ENCODE assay signal across 30 cellular contexts in genomic region chr21:27759820-27760219, GRCh38.
DNase-seq lines count a peak whose midpoint lies in the region; ATAC-seq and TF ChIP-seq lines count a peak whose summit lies in the region.
"Had no signal": no experiment of that assay in that cellular context is flagged by ENCODE, and none has a peak within 500 bp of the region (broad histone marks: within the 10 kb centered on the region; RNA-seq: fewer than 3 reads in every experiment).

No MANE protein-coding gene starts in this region.

- H3K4me3 Mint-ChIP-seq in MCF 10A (ENCODE audit: unreplicated experiment), result no peak overlapping the region
- H3K4me3 Mint-ChIP-seq: activated B cell treated with CpG ODN at 0.5 μM for 24 hours; activated naive CD8-positive, alpha-beta T cell treated with anti-CD3 and anti-CD28 coated beads, Interleukin-2, amount 50 U/mL, for 24 hours; HFFc6; immature natural killer cell; neural crest cell; type B pancreatic cell had no signal

- CTCF ChIA-PET in MCF 10A (lab: Yijun Ruan, JAX), result interaction anchor here (0.6 to 2.4 kb wide), 10 partner anchors 34 to 986 kb away, joined by 3 to 11 read pairs (median 4); no protein-coding TSS in a partner anchor

- H3K27me3 ChIP-seq in breast epithelium (no peaks in the 10 kb centered on the region), foreskin keratinocyte (no peaks in the 10 kb centered on the region)
- H3K27me3 ChIP-seq: body of pancreas, heart right ventricle, Peyer's patch, sigmoid colon, SJSA1 had no signal

- no peak for TF ChIP-seq POLR2A in breast epithelium (IDR thresholded peaks at IDR 0.05)

- H3K9me3 Mint-ChIP-seq in MCF 10A (ENCODE audit: unreplicated experiment), result peaks cover 7% of the 10 kb centered on the region
- H3K9me3 Mint-ChIP-seq: HFFc6, neural crest cell, type B pancreatic cell had no signal

- H3K4me1 ChIP-seq in breast epithelium, result no peaks in the 10 kb centered on the region
- peaks cover 12% of the 10 kb centered on the region for H3K4me1 ChIP-seq in foreskin keratinocyte
- H3K4me1 ChIP-seq: body of pancreas, Peyer's patch, SJSA1 had no signal

- H3K36me3 ChIP-seq in breast epithelium, result no peaks in the 10 kb centered on the region
- H3K36me3 ChIP-seq: heart right ventricle, Peyer's patch, sigmoid colon, SJSA1 had no signal

- no peak overlapping the region for H3K4me3 ChIP-seq in breast epithelium
- H3K4me3 ChIP-seq: body of pancreas, coronary artery, GM12878, heart right ventricle, Peyer's patch, sigmoid colon, SJSA1 had no signal

- intact Hi-C loops in MCF 10A (cut with micrococcal nuclease) (loop anchor here (1.0 to 5.0 kb wide), 2 partner anchors 292 to 576 kb away; no protein-coding TSS in a partner anchor), breast epithelium (cut with DNase I; ENCODE audit: low total_unique reads) (no loop called here)

- H3K36me3 Mint-ChIP-seq in MCF 10A (ENCODE audit: insufficient read depth, unreplicated experiment), result peaks cover 4% of the 10 kb centered on the region
- H3K36me3 Mint-ChIP-seq: immature natural killer cell, type B pancreatic cell had no signal

- no peak for ATAC-seq in foreskin keratinocyte
- ATAC-seq in HG02840 (IDR thresholded peaks at IDR 0.05; ENCODE audit: low FRiP score, unreplicated experiment), result no peak
- no peak for ATAC-seq in HG02610 (IDR thresholded peaks at IDR 0.05; ENCODE audit: unreplicated experiment)
- ATAC-seq: activated naive CD8-positive, alpha-beta T cell treated with anti-CD3 and anti-CD28 coated beads, Interleukin-2, amount 50 U/mL, for 24 hours; GM12878 had no signal

- H3K9me3 ChIP-seq in breast epithelium, result no peaks in the 10 kb centered on the region
- H3K9me3 ChIP-seq: body of pancreas, heart right ventricle, Peyer's patch, sigmoid colon, SJSA1 had no signal

- BruUV-seq in MCF 10A (replicated peaks; lab: Mats Ljungman, UMichigan), result no TSS peak

- H3K27ac Mint-ChIP-seq in MCF 10A (ENCODE audit: low read depth, unreplicated experiment), result no peak overlapping the region
- H3K27ac Mint-ChIP-seq: activated B cell treated with CpG ODN at 0.5 μM for 24 hours; activated naive CD8-positive, alpha-beta T cell treated with anti-CD3 and anti-CD28 coated beads, Interleukin-2, amount 50 U/mL, for 24 hours; HFFc6; immature natural killer cell; type B pancreatic cell had no signal

- peak; percentile 9 for DNase-seq in MCF 10A (ENCODE audit: unreplicated experiment)
- DNase-seq in breast epithelium (ENCODE audit: low spot score in 2 of 2), result no peak
- DNase-seq in foreskin keratinocyte, result peak in 1 of 2 donors; percentile 13
- no peak for DNase-seq in HPDE6-E6E7 (ENCODE audit: extremely low spot score)
- no peak for DNase-seq in activated CD4-positive, alpha-beta T cell treated with anti-CD3 and anti-CD28 coated beads, Interleukin-2, amount 50 U/mL, for 48 hours
- DNase-seq: activated B cell treated with CpG ODN at 0.5 μM for 24 hours; activated CD4-positive, alpha-beta T cell treated with anti-CD3 and anti-CD28 coated beads, Interleukin-2, amount 50 U/mL, for 4 hours; activated gamma-delta T cell; activated naive CD8-positive, alpha-beta T cell treated with anti-CD3 and anti-CD28 coated beads, Interleukin-2, amount 50 U/mL, for 24 hours; activated T-cell treated with anti-CD3 and anti-CD28 coated beads for 4 hours; DMS 273 treated with DMSO at 0.1 percent for 48 hours; HFFc6; immature natural killer cell; NCI-H1048; NCI-H2029; NCI-H446 treated with DMSO at 0.1 percent for 48 hours; sigmoid colon; stimulated activated CD8-positive, alpha-beta memory T cell treated with anti-CD3 and anti-CD28 coated beads, Interleukin-4, amount 100 ng/mL, for 48 hours had no signal

- peaks cover 11% of the 10 kb centered on the region for H3K4me1 Mint-ChIP-seq in MCF 10A (ENCODE audit: insufficient read depth, unreplicated experiment)
- H3K4me1 Mint-ChIP-seq: activated B cell treated with CpG ODN at 0.5 μM for 24 hours; activated naive CD8-positive, alpha-beta T cell treated with anti-CD3 and anti-CD28 coated beads, Interleukin-2, amount 50 U/mL, for 24 hours; immature natural killer cell had no signal

- H3K27ac ChIP-seq in breast epithelium, result no peak overlapping the region
- H3K27ac ChIP-seq in VCaP, result peak overlapping the region; percentile 6; the same call in 1 of the 2 replicates
- H3K27ac ChIP-seq in foreskin keratinocyte, result no peak overlapping the region
- H3K27ac ChIP-seq: body of pancreas, C4-2B, coronary artery, heart right ventricle, Peyer's patch, sigmoid colon, SJSA1 had no signal

- POLR2A ChIA-PET in MCF 10A (lab: Yijun Ruan, JAX), result interaction anchor here (1.3 kb wide), 1 partner anchor 11 kb away, joined by 3 read pairs; no protein-coding TSS in a partner anchor

- H3K27me3 Mint-ChIP-seq in MCF 10A (ENCODE audit: insufficient read depth, unreplicated experiment), result no peaks in the 10 kb centered on the region
- H3K27me3 Mint-ChIP-seq: activated B cell treated with CpG ODN at 0.5 μM for 24 hours; activated naive CD8-positive, alpha-beta T cell treated with anti-CD3 and anti-CD28 coated beads, Interleukin-2, amount 50 U/mL, for 24 hours; type B pancreatic cell had no signal

- no peak for TF ChIP-seq CTCF in MCF 10A (IDR thresholded peaks at IDR 0.05; ENCODE audit: unreplicated experiment)
- no peak for TF ChIP-seq CTCF in breast epithelium (IDR thresholded peaks at IDR 0.05)
- TF ChIP-seq CTCF in VCaP (conservative IDR thresholded peaks at IDR 0.05), result peak; percentile 76
- TF ChIP-seq CTCF in foreskin keratinocyte (conservative IDR thresholded peaks at IDR 0.05), result peak; percentile 54

Comparison
In these comparisons a context has a peak if more than half of its experiments do, and no peak if none do; other contexts are left out.
1. CTCF ChIP-seq: peak in VCaP (single experiment) and foreskin keratinocyte (single experiment); none in MCF 10A (single experiment) and breast epithelium (0 of 3).